ENCODE assay signal across 21 cellular contexts in the genomic region with DNA sequence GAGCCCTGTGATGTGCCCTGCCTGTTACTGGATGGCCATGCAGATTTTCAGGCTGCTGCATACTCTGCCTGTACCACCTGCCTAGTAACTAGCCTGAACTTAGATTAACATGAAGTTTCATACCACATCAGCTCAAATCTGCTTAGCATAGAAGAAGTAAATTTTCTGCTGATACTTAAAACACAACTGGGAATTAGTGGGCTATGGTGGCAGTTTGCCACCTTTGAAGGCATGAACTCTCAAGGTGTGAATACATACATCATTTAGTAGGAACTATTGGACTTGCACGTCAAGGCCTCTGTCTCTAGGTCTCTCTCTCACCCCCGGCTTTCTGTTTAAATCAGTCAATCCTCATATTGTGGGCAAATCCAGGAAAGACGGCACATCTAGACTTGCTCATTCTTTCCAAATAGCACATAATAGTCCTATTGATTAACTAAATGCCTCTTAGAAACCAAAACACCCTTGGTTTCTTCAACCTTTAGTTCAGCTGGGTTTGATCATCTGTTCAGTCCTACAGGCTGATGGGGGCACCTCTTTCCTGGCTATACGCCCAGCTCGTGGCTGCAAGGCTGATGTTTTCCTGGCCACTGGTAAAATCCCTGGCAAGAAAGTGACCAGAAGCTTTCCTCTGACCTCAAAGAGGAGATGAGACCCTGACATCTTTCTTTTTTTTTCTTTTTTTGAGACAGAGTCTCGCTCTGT. TPM values are rescaled to one million over a fixed set of nuclear protein-coding genes. Genes with fewer than 3 reads are reported as not detected.
DNase-seq lines count a peak whose midpoint lies in the region; ATAC-seq, FAIRE-seq and TF ChIP-seq lines count a peak whose summit lies in the region.
"Had no signal": no experiment of that assay in that cellular context is flagged by ENCODE, and none has a peak within 500 bp of the region (broad histone marks: within the 10 kb centered on the region; RNA-seq: fewer than 3 reads in every experiment).

No MANE protein-coding gene starts in this region.

- H2AFZ ChIP-seq in mesenchymal stem cell (ENCODE audit: low read depth, low read length): no peak overlapping the region

- no peak overlapping the region for H2BK12ac ChIP-seq in mesenchymal stem cell (ENCODE audit: low read length in 2 of 2)

- H3K36me3 ChIP-seq in mesenchymal stem cell (ENCODE audit: control insufficient read depth in 1 of 2, insufficient read depth in 2 of 2, low read depth in 1 of 2, low read length in 2 of 2): peaks cover 0 to 25% of the 10 kb centered on the region in 2 experiments
- H3K36me3 ChIP-seq: BLaER1, thyroid gland had no signal

- no peak overlapping the region for H4K91ac ChIP-seq in mesenchymal stem cell (ENCODE audit: low read length)

- in situ Hi-C loops in KBM-7 (cut with MboI; ENCODE audit: low pct_unique_long_range_greater_than_20kb, low sequenced_read_pairs): no loop called here

- peak overlapping the region; percentile 52 for H3K9ac ChIP-seq in mesenchymal stem cell (ENCODE audit: low read length)
- H3K9ac ChIP-seq: BLaER1 had no signal

- no peaks in the 10 kb centered on the region for H3K36me3 Mint-ChIP-seq in activated T-helper 17 cell treated with anti-CD3 and anti-CD28 coated beads, Interleukin-2, amount 50 U/mL, for 72 hours (ENCODE audit: low read depth)

- H3K4me1 Mint-ChIP-seq in activated T-helper 17 cell treated with anti-CD3 and anti-CD28 coated beads, Interleukin-2, amount 50 U/mL, for 72 hours: peaks cover 7% of the 10 kb centered on the region
- H3K4me1 Mint-ChIP-seq: central memory CD8-positive, alpha-beta T cell had no signal

- peak; percentile 65 for ATAC-seq in activated T-helper 17 cell treated with anti-CD3 and anti-CD28 coated beads, Interleukin-2, amount 50 U/mL, for 72 hours (replicated peaks)
- no peak for ATAC-seq in GM18909 (IDR thresholded peaks at IDR 0.05; ENCODE audit: poor library complexity, unreplicated experiment)

- no peak for TF ChIP-seq POLR2A in GM12891 (IDR thresholded peaks at IDR 0.05; ENCODE audit: low read depth, low read length)

- H3K27ac ChIP-seq in mesenchymal stem cell (ENCODE audit: low read length, poor library complexity, severe bottlenecking): peak overlapping the region; percentile 28
- H3K27ac ChIP-seq: BLaER1, thyroid gland had no signal

- no peak overlapping the region for H2BK5ac ChIP-seq in mesenchymal stem cell (ENCODE audit: low read depth, low read length, poor library complexity, severe bottlenecking)

- H4K8ac ChIP-seq in mesenchymal stem cell (ENCODE audit: low read length): no peak overlapping the region

- H3K4me3 Mint-ChIP-seq in activated T-helper 17 cell treated with anti-CD3 and anti-CD28 coated beads, Interleukin-2, amount 50 U/mL, for 72 hours: no peak overlapping the region
- H3K4me3 Mint-ChIP-seq: central memory CD8-positive, alpha-beta T cell had no signal

- H3K9me3 ChIP-seq in mesenchymal stem cell (ENCODE audit: control insufficient read depth, low read length): no peaks in the 10 kb centered on the region
- H3K9me3 ChIP-seq: thyroid gland had no signal

- H2BK15ac ChIP-seq in mesenchymal stem cell (ENCODE audit: low read depth, poor library complexity, severe bottlenecking): no peak overlapping the region

- 95% methylated on average over 6 of the region's 6 CpGs for WGBS in mesenchymal stem cell

- H3K14ac ChIP-seq in mesenchymal stem cell (ENCODE audit: low read length in 2 of 2): no peak overlapping the region

- H2AK5ac ChIP-seq in mesenchymal stem cell (ENCODE audit: low read length, severe bottlenecking): no peak overlapping the region

- peaks cover 6% of the 10 kb centered on the region for H3K79me1 ChIP-seq in mesenchymal stem cell (replicated peaks; ENCODE audit: low read length, poor library complexity, severe bottlenecking)

- H3K9me3 Mint-ChIP-seq in activated T-helper 17 cell treated with anti-CD3 and anti-CD28 coated beads, Interleukin-2, amount 50 U/mL, for 72 hours: no peaks in the 10 kb centered on the region
- H3K9me3 Mint-ChIP-seq: central memory CD8-positive, alpha-beta T cell had no signal

- H3K27ac Mint-ChIP-seq in activated T-helper 17 cell treated with anti-CD3 and anti-CD28 coated beads, Interleukin-2, amount 50 U/mL, for 72 hours: no peak overlapping the region

- H3K4ac ChIP-seq in mesenchymal stem cell (ENCODE audit: low read depth in 1 of 2, low read length in 2 of 2): peak overlapping the region in 1 of 2 experiments; percentile 30

- peaks cover 19% of the 10 kb centered on the region for H3K4me1 ChIP-seq in mesenchymal stem cell (ENCODE audit: control insufficient read depth, insufficient read depth, low read depth, low read length)
- H3K4me1 ChIP-seq: thyroid gland had no signal

- no peak overlapping the region for H3K23ac ChIP-seq in mesenchymal stem cell (ENCODE audit: low read length in 2 of 2)

- H3K4me3 ChIP-seq in mesenchymal stem cell (ENCODE audit: insufficient read depth in 1 of 2, low read depth in 1 of 2, low read length in 2 of 2): peak overlapping the region in 1 of 2 experiments; percentile 4
- H3K4me3 ChIP-seq: BLaER1, skin epidermis, thyroid gland had no signal

- no peak overlapping the region for H2BK120ac ChIP-seq in mesenchymal stem cell (ENCODE audit: low read depth, low read length)

- peak; percentile 33 for DNase-seq in COLO829 (ENCODE audit: low spot score)
- DNase-seq in GM12891 (ENCODE audit: insufficient read length, low spot score): no peak
- DNase-seq in mesenchymal stem cell: no peak
- DNase-seq in KBM-7: no peak
- no peak for DNase-seq in GM03348 (ENCODE audit: low spot score)
- DNase-seq: effector CD8-positive, alpha-beta T cell; GF-D8; Karpas-422; NCI-H1436; NCI-H748 treated with DMSO at 0.1 percent for 48 hours; stimulated activated CD4-positive, alpha-beta T cell treated with anti-CD3 and anti-CD28 coated beads, Interleukin-4, amount 100 ng/mL, for 4 hours; stimulated activated CD8-positive, alpha-beta memory T cell treated with anti-CD3 and anti-CD28 coated beads, Interleukin-4, amount 100 ng/mL, for 48 hours; SW 1271; thyroid gland had no signal

- FAIRE-seq in GM12891 (lab: Jason Lieb, UNC): peak; percentile 80
- FAIRE-seq: H54, TTC549 had no signal

- no peak overlapping the region for H3K18ac ChIP-seq in mesenchymal stem cell (ENCODE audit: low read depth in 1 of 2, low read length in 2 of 2)

- H3K27me3 ChIP-seq in mesenchymal stem cell (ENCODE audit: control insufficient read depth in 1 of 2, insufficient read depth in 1 of 2, low read length in 2 of 2): no peaks in the 10 kb centered on the region
- H3K27me3 ChIP-seq: BLaER1, thyroid gland had no signal

- no peak overlapping the region for H3K4me2 ChIP-seq in mesenchymal stem cell (ENCODE audit: low read length, poor library complexity, severe bottlenecking)
- H3K4me2 ChIP-seq: BLaER1 had no signal

- H3K27me3 Mint-ChIP-seq in activated T-helper 17 cell treated with anti-CD3 and anti-CD28 coated beads, Interleukin-2, amount 50 U/mL, for 72 hours: no peaks in the 10 kb centered on the region
- H3K27me3 Mint-ChIP-seq: central memory CD8-positive, alpha-beta T cell had no signal

TF ChIP-seq in GM12891, 5 proteins besides CTCF, POLR2A, EP300 and RAD21:
- TF ChIP-seq POLR2AphosphoS5 (IDR thresholded peaks at IDR 0.05; ENCODE audit: low read depth, low read length): no peak
- TF ChIP-seq PAX5 (IDR thresholded peaks at IDR 0.05; ENCODE audit: insufficient read depth, low read length, severe bottlenecking): no peak
- TF ChIP-seq POU2F2 (IDR thresholded peaks at IDR 0.05; ENCODE audit: low read depth, low read length): no peak
- TF ChIP-seq SPI1 (IDR thresholded peaks at IDR 0.05; ENCODE audit: low read depth, low read length): no peak
- TF ChIP-seq TAF1 (IDR thresholded peaks at IDR 0.05; ENCODE audit: low read depth, low read length): no peak

RNA-seq across cellular contexts. Expression of a gene that starts 58.4 kb away (rescaled TPM):
- polyA plus RNA-seq in GM12891 (2012; ENCODE audit: low read depth, missing spikeins): 4.7 TPM
- total RNA-seq in activated T-helper 17 cell treated with anti-CD3 and anti-CD28 coated beads, Interleukin-2, amount 50 U/mL, for 72 hours: 1 to 10 TPM in 1 of 2 donors, under 1 TPM in 1; 0.65 to 2.6 TPM
- 7.2 TPM for polyA plus RNA-seq in mesenchymal stem cell (2013, experiment 1 of 2)
- polyA plus RNA-seq in mesenchymal stem cell (2013, experiment 2 of 2): 7.0 TPM
